ENCODE assay signal across 8 cellular contexts in genomic region chr2:160324161-160324768, GRCh38.
DNase-seq lines count a peak whose midpoint lies in the region; ATAC-seq and TF ChIP-seq lines count a peak whose summit lies in the region.

No MANE protein-coding gene starts in this region.

- H3K36me3 Mint-ChIP-seq in T-helper 17 cell (ENCODE audit: low read depth): peaks cover 2% of the 10 kb centered on the region
- peaks cover 4% of the 10 kb centered on the region for H3K36me3 Mint-ChIP-seq in activated T-helper 2 cell treated with anti-CD3 and anti-CD28 coated beads, Interferon-gamma antibody, Interleukin-2, Interleukin-4, amounts not matched to agents 10 μg/mL and 5 μg/mL and 100 μg/mL, durations not matched to agents 14 hours and 24 hours and 36 hours (ENCODE audit: low read depth)

- H3K27me3 Mint-ChIP-seq in T-helper 17 cell: no peaks in the 10 kb centered on the region
- peaks cover 5% of the 10 kb centered on the region for H3K27me3 Mint-ChIP-seq in activated T-helper 2 cell treated with anti-CD3 and anti-CD28 coated beads, Interferon-gamma antibody, Interleukin-2, Interleukin-4, amounts not matched to agents 10 μg/mL and 5 μg/mL and 100 μg/mL, durations not matched to agents 14 hours and 24 hours and 36 hours (ENCODE audit: low read depth)

- WGBS in liver: 49% methylated on average over 11 of the region's 11 CpGs
- 62 to 74% methylated on average over 11 of the region's 11 CpGs for WGBS in testis, 2 donors

- no peaks in the 10 kb centered on the region for H3K9me3 ChIP-seq in T-helper 17 cell (ENCODE audit: control insufficient read depth, low read length, poor library complexity, severe bottlenecking)
- H3K9me3 ChIP-seq in liver (ENCODE audit: control insufficient read depth in 4 of 4, low read length in 3 of 4): no peaks in the 10 kb centered on the region
- no peaks in the 10 kb centered on the region for H3K9me3 ChIP-seq in testis

- H3K27me3 ChIP-seq in liver (ENCODE audit: control insufficient read depth in 4 of 4, insufficient read depth in 4 of 4, low read length in 3 of 4): no peaks in the 10 kb centered on the region
- H3K27me3 ChIP-seq in testis: no peaks in the 10 kb centered on the region

- TF ChIP-seq POLR2A in testis (IDR thresholded peaks at IDR 0.05): no peak

- DNase-seq in SIG-M5 treated with dmso at 0.1 percent for 504 hours (lab: John Stamatoyannopoulos, UW; ENCODE audit: unreplicated experiment) (peak; percentile 29), SIG-M5 (lab: John Stamatoyannopoulos, UW) (no peak), KBM-7 (peak; percentile 64), T-helper 17 cell (peak in 1 of 3 donors; percentile 24), cardiac fibroblast (ENCODE audit: low read depth in 2 of 2) (peak; percentile 75 to 78), testis (peak; percentile 68)
- DNase-seq in activated T-helper 2 cell treated with anti-CD3 and anti-CD28 coated beads, Interferon-gamma antibody, Interleukin-2, Interleukin-4, amounts not matched to agents 10 μg/mL and 5 μg/mL and 100 μg/mL, durations not matched to agents 14 hours and 24 hours and 36 hours (ENCODE audit: low spot score): no peak

- H3K4me1 Mint-ChIP-seq in T-helper 17 cell: peaks cover 68% of the 10 kb centered on the region
- peaks cover 45% of the 10 kb centered on the region for H3K4me1 Mint-ChIP-seq in activated T-helper 2 cell treated with anti-CD3 and anti-CD28 coated beads, Interferon-gamma antibody, Interleukin-2, Interleukin-4, amounts not matched to agents 10 μg/mL and 5 μg/mL and 100 μg/mL, durations not matched to agents 14 hours and 24 hours and 36 hours (ENCODE audit: low read depth)

- H3K4me3 Mint-ChIP-seq in T-helper 17 cell: no peak overlapping the region
- H3K4me3 Mint-ChIP-seq in activated T-helper 2 cell treated with anti-CD3 and anti-CD28 coated beads, Interferon-gamma antibody, Interleukin-2, Interleukin-4, amounts not matched to agents 10 μg/mL and 5 μg/mL and 100 μg/mL, durations not matched to agents 14 hours and 24 hours and 36 hours (ENCODE audit: low read depth): no peak overlapping the region

- H3K36me3 ChIP-seq in liver (ENCODE audit: control insufficient read depth in 4 of 4, insufficient read depth in 3 of 4, low read depth in 1 of 4, low read length in 3 of 4) (no peaks in the 10 kb centered on the region), testis (ENCODE audit: low read depth, missing control alignments) (no peaks in the 10 kb centered on the region)

- ATAC-seq in T-helper 17 cell: peak; percentile 56

- TF ChIP-seq RAD21 in liver (IDR thresholded peaks at IDR 0.05): peak; percentile 83 to 88

- H3K9me3 Mint-ChIP-seq in activated T-helper 2 cell treated with anti-CD3 and anti-CD28 coated beads, Interferon-gamma antibody, Interleukin-2, Interleukin-4, amounts not matched to agents 10 μg/mL and 5 μg/mL and 100 μg/mL, durations not matched to agents 14 hours and 24 hours and 36 hours: no peaks in the 10 kb centered on the region

- H3K4me1 ChIP-seq in liver (ENCODE audit: control insufficient read depth in 4 of 4, insufficient read depth in 4 of 4, low read length in 3 of 4) (peaks cover 1 to 13% (median 9%) of the 10 kb centered on the region in 4 donors), testis (peaks cover 4% of the 10 kb centered on the region)

- no peak overlapping the region for H3K9ac ChIP-seq in liver (ENCODE audit: low read depth in 1 of 2, low read length in 2 of 2)

- intact Hi-C loops in testis (cut with DNase I; ENCODE audit: low total_unique reads): no loop called here
- intact Hi-C loops in activated T-helper 2 cell treated with anti-CD3 and anti-CD28 coated beads, Interferon-gamma antibody, Interleukin-2, Interleukin-4, amounts not matched to agents 10 μg/mL and 5 μg/mL and 100 μg/mL, durations not matched to agents 14 hours and 24 hours and 36 hours (cut with micrococcal nuclease): loop anchor here (5.0 to 10.0 kb wide), 2 partner anchors 341 to 668 kb away; no protein-coding TSS in a partner anchor

- in situ Hi-C loops in KBM-7 (cut with MboI; ENCODE audit: low pct_unique_long_range_greater_than_20kb, low sequenced_read_pairs): no loop called here

- H3K27ac ChIP-seq in liver (ENCODE audit: low read depth in 1 of 2, low read length in 2 of 2) (no peak overlapping the region), testis (no peak overlapping the region)

- H3K4me3 ChIP-seq in cardiac fibroblast (replicated peaks in 1 of 2; ENCODE audit: low read depth in 2 of 2, low read length in 2 of 2): no peak overlapping the region
- H3K4me3 ChIP-seq in liver (ENCODE audit: low read depth in 1 of 3, low read length in 3 of 3): no peak overlapping the region
- H3K4me3 ChIP-seq in testis: no peak overlapping the region

- TF ChIP-seq CTCF in cardiac fibroblast (IDR thresholded peaks at IDR 0.05; ENCODE audit: low read depth, low read length): peak; percentile 70
- peak; percentile 78 for TF ChIP-seq CTCF in liver (IDR thresholded peaks at IDR 0.05; ENCODE audit: low read depth, low read length, missing input control)
- TF ChIP-seq CTCF in testis (IDR thresholded peaks at IDR 0.05): peak; percentile 29 to 59 (median 58)

- H3K27ac Mint-ChIP-seq in T-helper 17 cell: peak overlapping the region; percentile 84
- no peak overlapping the region for H3K27ac Mint-ChIP-seq in activated T-helper 2 cell treated with anti-CD3 and anti-CD28 coated beads, Interferon-gamma antibody, Interleukin-2, Interleukin-4, amounts not matched to agents 10 μg/mL and 5 μg/mL and 100 μg/mL, durations not matched to agents 14 hours and 24 hours and 36 hours

TF ChIP-seq in liver, 16 proteins besides CTCF, POLR2A, EP300 and RAD21:
- TF ChIP-seq HNF4A (conservative IDR thresholded peaks at IDR 0.05) (no peak), GABPA (IDR thresholded peaks at IDR 0.05 in 1 of 2, conservative IDR thresholded peaks at IDR 0.05 in 1 of 2) (no peak), FOXA2 (IDR thresholded peaks at IDR 0.05) (no peak), ZBTB33 (IDR thresholded peaks at IDR 0.05) (no peak), REST (IDR thresholded peaks at IDR 0.05) (no peak), SP1 (IDR thresholded peaks at IDR 0.05) (no peak), NR2F2 (IDR thresholded peaks at IDR 0.05) (no peak), FOXA1 (IDR thresholded peaks at IDR 0.05) (no peak), TAF1 (conservative IDR thresholded peaks at IDR 0.05) (no peak), JUND (IDR thresholded peaks at IDR 0.05) (no peak), HNF4G (IDR thresholded peaks at IDR 0.05) (no peak), MAX (IDR thresholded peaks at IDR 0.05) (no peak), ATF3 (IDR thresholded peaks at IDR 0.05) (no peak), RXRA (IDR thresholded peaks at IDR 0.05) (no peak), EGR1 (IDR thresholded peaks at IDR 0.05; ENCODE audit: low read depth in 2 of 2) (no peak), YY1 (IDR thresholded peaks at IDR 0.05) (no peak)

Comparison
In these comparisons a context has a peak if more than half of its experiments do, and no peak if none do; other contexts are left out.
1. DNase-seq: peak in SIG-M5 treated with dmso at 0.1 percent for 504 hours (single experiment), KBM-7 (single experiment), cardiac fibroblast (2 of 2) and testis (single experiment); none in SIG-M5 (single experiment) and activated T-helper 2 cell treated with anti-CD3 and anti-CD28 coated beads, Interferon-gamma antibody, Interleukin-2, Interleukin-4, amounts not matched to agents 10 μg/mL and 5 μg/mL and 100 μg/mL, durations not matched to agents 14 hours and 24 hours and 36 hours (single experiment).
2. Peak in every context shown above with its lines, with median percentiles within 50 percentile points of each other: CTCF ChIP-seq.